Comparison of ENCODE assay signal across 28 cellular contexts in the genomic region with DNA sequence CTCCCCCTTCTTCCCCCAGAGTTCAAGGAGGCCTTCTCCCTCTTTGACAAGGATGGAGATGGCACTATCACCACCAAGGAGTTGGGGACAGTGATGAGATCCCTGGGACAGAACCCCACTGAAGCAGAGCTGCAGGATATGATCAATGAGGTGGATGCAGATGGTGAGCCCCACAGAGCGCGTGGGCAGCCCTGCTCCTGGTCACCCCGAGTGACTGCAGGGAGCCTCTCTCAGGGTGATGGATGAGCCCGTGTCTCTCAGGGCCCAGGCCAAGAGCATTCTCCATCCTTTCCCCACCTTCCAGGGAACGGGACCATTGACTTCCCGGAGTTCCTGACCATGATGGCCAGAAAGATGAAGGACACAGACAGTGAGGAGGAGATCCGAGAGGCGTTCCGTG. TPM values are rescaled to one million over a fixed set of nuclear protein-coding genes. Genes with fewer than 3 reads are reported as not detected.
DNase-seq lines count a peak whose midpoint lies in the region; ATAC-seq, FAIRE-seq and TF ChIP-seq lines count a peak whose summit lies in the region.
"Had no signal": no experiment of that assay in that cellular context is flagged by ENCODE, and none has a peak within 500 bp of the region (broad histone marks: within the 10 kb centered on the region; RNA-seq: fewer than 3 reads in every experiment).

No MANE protein-coding gene starts in this region.

- no peak for FAIRE-seq in HepG2 (lab: Jason Lieb, UNC)
- FAIRE-seq: frontal cortex, small intestine had no signal

- H3K27ac ChIP-seq in right lobe of liver (no peak overlapping the region), HepG2 (ENCODE audit: extremely low read length, insufficient read depth, low read length) (no peak overlapping the region), caudate nucleus (ENCODE audit: low read depth, low read length) (peak overlapping the region; percentile 75)
- no peak overlapping the region for H3K27ac ChIP-seq in naive thymus-derived CD4-positive, alpha-beta T cell (ENCODE audit: low read depth, low read length)
- H3K27ac ChIP-seq: esophagus squamous epithelium, lower lobe of right lung had no signal

- H3K36me3 Mint-ChIP-seq in naive thymus-derived CD4-positive, alpha-beta T cell: peaks cover 11 to 44% (median 24%) of the 10 kb centered on the region in 5 donors
- peaks cover 19% of the 10 kb centered on the region for H3K36me3 Mint-ChIP-seq in natural killer cell treated with Interleukin-12 subunit alpha and Interleukin-12 subunit beta and Interleukin-15 and Interleukin-18, amount 100 ng/mL, for 72 hours

- H3K4me2 ChIP-seq in HepG2 (ENCODE audit: low read depth, low read length): no peak overlapping the region

- CTCF ChIA-PET in HepG2 (lab: Yijun Ruan, JAX; ENCODE audit: low intra/inter-chr PET ratio, low total read pairs): no interaction called here
- CTCF ChIA-PET in naive thymus-derived CD4-positive, alpha-beta T cell (lab: Charles Lee): interaction anchor here (0.9 kb wide), 1 partner anchor 12 kb away, joined by 3 read pairs; no protein-coding TSS in a partner anchor

- H3K4me3 Mint-ChIP-seq in naive thymus-derived CD4-positive, alpha-beta T cell: peak overlapping the region in 1 of 10 donors; percentile 36
- H3K4me3 Mint-ChIP-seq in natural killer cell treated with Interleukin-12 subunit alpha and Interleukin-12 subunit beta and Interleukin-15 and Interleukin-18, amount 100 ng/mL, for 72 hours: no peak overlapping the region
- H3K4me3 Mint-ChIP-seq: natural killer cell; T-helper 1 cell treated with Interleukin-12 subunit alpha and Interleukin-12 subunit beta and Interleukin-4 antibody, amounts not matched to agents 30 μg/mL and 1 μg/mL, for 36 hours had no signal

- DNase-seq in right lobe of liver (peak in 2 of 3 donors; percentile 24 to 35), HepG2 (ENCODE audit: low spot score) (no peak), caudate nucleus (lab: John Stamatoyannopoulos, UW) (no peak), NCI-H748 treated with DMSO at 0.1 percent for 48 hours (lab: John Stamatoyannopoulos, UW) (no peak)
- no peak for DNase-seq in naive thymus-derived CD4-positive, alpha-beta T cell
- no peak for DNase-seq in natural killer cell treated with Interleukin-12 subunit alpha and Interleukin-12 subunit beta and Interleukin-15 and Interleukin-18, amount 100 ng/mL, for 72 hours (ENCODE audit: low spot score)
- DNase-seq: activated gamma-delta T cell treated with Interleukin-2 at 50 U/mL for 16 hours, activated T-cell treated with anti-CD3 and anti-CD28 coated beads for 4 hours, esophagus squamous epithelium, GF-D8, KG1, MM.1S, natural killer cell, NCI-H2029, NCI-H226, NCI-H69, RPMI8226, small intestine had no signal

- H3K27me3 ChIP-seq in right lobe of liver (no peaks in the 10 kb centered on the region), HepG2 (ENCODE audit: control insufficient read depth in 1 of 2, insufficient read depth in 2 of 2, low read length in 2 of 2) (no peaks in the 10 kb centered on the region)
- no peaks in the 10 kb centered on the region for H3K27me3 ChIP-seq in naive thymus-derived CD4-positive, alpha-beta T cell (ENCODE audit: control insufficient read depth in 2 of 2, insufficient read depth in 2 of 2, low read length in 2 of 2)
- H3K27me3 ChIP-seq: breast epithelium, esophagus squamous epithelium had no signal

- in situ Hi-C loops in HepG2 (cut with HindIII; ENCODE audit: extremely low pct_ligation_motif_present, low pct_unique_long_range_greater_than_20kb): no loop called here

- TF ChIP-seq POLR2A in right lobe of liver (IDR thresholded peaks at IDR 0.05): no peak
- TF ChIP-seq POLR2A in HepG2 (IDR thresholded peaks at IDR 0.05; ENCODE audit: insufficient read depth in 1 of 2, low read depth in 2 of 2, low read length in 2 of 2): no peak

- peaks cover 21% of the 10 kb centered on the region for H3K79me2 ChIP-seq in HepG2 (ENCODE audit: insufficient read depth, low read length)

- WGBS in right lobe of liver (ENCODE audit: insufficient coverage, low coverage, low lambda C conversion rate, missing lambda C conversion rate): no CpG with 5 or more reads among the region's 9 CpGs
- WGBS in HepG2 (ENCODE audit: low lambda C conversion rate): 97% methylated on average over 5 of the region's 9 CpGs

- TF ChIP-seq CTCF in right lobe of liver (IDR thresholded peaks at IDR 0.05): no peak
- no peak for TF ChIP-seq CTCF in HepG2 (CRISPR knock-in tag; IDR thresholded peaks at IDR 0.05)

- peaks cover 0 to 37% (median 13%) of the 10 kb centered on the region in 4 donors for H3K4me1 ChIP-seq in right lobe of liver
- peaks cover 29% of the 10 kb centered on the region for H3K4me1 ChIP-seq in HepG2 (ENCODE audit: insufficient read depth, low read length)
- peaks cover 30 to 53% of the 10 kb centered on the region in 2 donors for H3K4me1 ChIP-seq in naive thymus-derived CD4-positive, alpha-beta T cell (ENCODE audit: control insufficient read depth in 2 of 2, insufficient read depth in 2 of 2, low read length in 2 of 2)

- H3K36me3 ChIP-seq in right lobe of liver (peaks cover 6 to 37% (median 18%) of the 10 kb centered on the region in 4 donors), HepG2 (replicated peaks in 1 of 2; ENCODE audit: control insufficient read depth in 1 of 2, insufficient read depth in 2 of 2, low read length in 2 of 2) (peaks cover 30 to 55% of the 10 kb centered on the region in 2 experiments; a peak in 4 of 5 replicates)
- peaks cover 0 to 55% (median 20%) of the 10 kb centered on the region in 3 experiments for H3K36me3 ChIP-seq in naive thymus-derived CD4-positive, alpha-beta T cell (ENCODE audit: control insufficient read depth in 2 of 3, insufficient read depth in 3 of 3, low read length in 3 of 3)
- H3K36me3 ChIP-seq: breast epithelium had no signal

- H3K9me3 Mint-ChIP-seq in naive thymus-derived CD4-positive, alpha-beta T cell: no peaks in the 10 kb centered on the region
- no peaks in the 10 kb centered on the region for H3K9me3 Mint-ChIP-seq in natural killer cell treated with Interleukin-12 subunit alpha and Interleukin-12 subunit beta and Interleukin-15 and Interleukin-18, amount 100 ng/mL, for 72 hours
- H3K9me3 Mint-ChIP-seq: natural killer cell; T-helper 1 cell treated with Interleukin-12 subunit alpha and Interleukin-12 subunit beta and Interleukin-4 antibody, amounts not matched to agents 30 μg/mL and 1 μg/mL, for 36 hours had no signal

- peak overlapping the region in 5 of 9 donors; percentile 36 to 79 (median 56) for H3K27ac Mint-ChIP-seq in naive thymus-derived CD4-positive, alpha-beta T cell
- H3K27ac Mint-ChIP-seq in natural killer cell treated with Interleukin-12 subunit alpha and Interleukin-12 subunit beta and Interleukin-15 and Interleukin-18, amount 100 ng/mL, for 72 hours: no peak overlapping the region
- H3K27ac Mint-ChIP-seq: T-helper 1 cell treated with Interleukin-12 subunit alpha and Interleukin-12 subunit beta and Interleukin-4 antibody, amounts not matched to agents 30 μg/mL and 1 μg/mL, for 36 hours had no signal

- no peak for TF ChIP-seq EP300 in HepG2 (IDR thresholded peaks at IDR 0.05; ENCODE audit: low read depth in 2 of 2, low read length in 2 of 2)
- no peak for TF ChIP-seq EP300 in HepG2 (CRISPR knock-in tag; IDR thresholded peaks at IDR 0.05; ENCODE audit: borderline replicate concordance)

- BruUV-seq in HepG2 (replicated peaks; lab: Mats Ljungman, UMichigan): no TSS peak

- no peak for TF ChIP-seq RAD21 in HepG2 (CRISPR knock-in tag; IDR thresholded peaks at IDR 0.05)

- H3K9ac ChIP-seq in HepG2 (ENCODE audit: insufficient read depth, low read depth, low read length): no peak overlapping the region

- ATAC-seq in right lobe of liver (no peak), HepG2 (no peak), HG03521 (IDR thresholded peaks at IDR 0.05; ENCODE audit: unreplicated experiment) (no peak)
- ATAC-seq in naive thymus-derived CD4-positive, alpha-beta T cell: no peak
- ATAC-seq in natural killer cell treated with Interleukin-12 subunit alpha and Interleukin-12 subunit beta and Interleukin-15 and Interleukin-18, amount 100 ng/mL, for 72 hours: no peak
- ATAC-seq: lower lobe of right lung, natural killer cell had no signal

- no peaks in the 10 kb centered on the region for H3K27me3 Mint-ChIP-seq in naive thymus-derived CD4-positive, alpha-beta T cell
- H3K27me3 Mint-ChIP-seq in natural killer cell treated with Interleukin-12 subunit alpha and Interleukin-12 subunit beta and Interleukin-15 and Interleukin-18, amount 100 ng/mL, for 72 hours: no peaks in the 10 kb centered on the region

- no peak overlapping the region for H2AFZ ChIP-seq in HepG2 (ENCODE audit: low read length)

- H3K4me3 ChIP-seq in right lobe of liver (no peak overlapping the region), HepG2 (replicated peaks in 1 of 3; ENCODE audit: insufficient read depth in 1 of 3, low read depth in 2 of 3, low read length in 3 of 3) (no peak overlapping the region)
- H3K4me3 ChIP-seq in naive thymus-derived CD4-positive, alpha-beta T cell (ENCODE audit: low read length): no peak overlapping the region
- H3K4me3 ChIP-seq: breast epithelium, coronary artery, esophagus squamous epithelium, lower lobe of right lung had no signal

- intact Hi-C loops in right lobe of liver (cut with DNase I) (no loop called here), HepG2 (cut with micrococcal nuclease; ENCODE audit: unreplicated experiment) (no loop called here)
- intact Hi-C loops in naive thymus-derived CD4-positive, alpha-beta T cell (cut with micrococcal nuclease): loop anchor here in 1 of 2 donors (10.0 kb wide), 1 partner anchor 247 kb away; a partner anchor contains a TSS

- POLR2A ChIA-PET in HepG2 (lab: Yijun Ruan, JAX): no interaction called here
- POLR2A ChIA-PET in naive thymus-derived CD4-positive, alpha-beta T cell (lab: Charles Lee): no interaction called here

- peaks cover 53 to 87% (median 72%) of the 10 kb centered on the region in 7 donors for H3K4me1 Mint-ChIP-seq in naive thymus-derived CD4-positive, alpha-beta T cell
- H3K4me1 Mint-ChIP-seq in natural killer cell treated with Interleukin-12 subunit alpha and Interleukin-12 subunit beta and Interleukin-15 and Interleukin-18, amount 100 ng/mL, for 72 hours (ENCODE audit: low read depth in 2 of 2): peaks cover 36 to 39% of the 10 kb centered on the region in 2 donors

- peaks cover 15% of the 10 kb centered on the region; the same call in 1 of the 2 replicates for H4K20me1 ChIP-seq in HepG2 (ENCODE audit: insufficient read depth, low read length)

- H3K9me3 ChIP-seq in right lobe of liver (no peaks in the 10 kb centered on the region), HepG2 (ENCODE audit: low read length) (no peaks in the 10 kb centered on the region)
- no peaks in the 10 kb centered on the region for H3K9me3 ChIP-seq in naive thymus-derived CD4-positive, alpha-beta T cell (ENCODE audit: control insufficient read depth in 2 of 3, low read length in 3 of 3)
- H3K9me3 ChIP-seq: breast epithelium, esophagus squamous epithelium, lower lobe of right lung had no signal

RNA-seq across cellular contexts. Expression of a gene that starts 7.0 kb away (rescaled TPM):
- 100 to 1,000 TPM in 1 of 6 experiments, 10 to 100 TPM in 5; 83.8 to 119 (median 92.2) TPM for total RNA-seq in right lobe of liver
- 258 and 314 TPM in 2 replicates for total RNA-seq in HepG2 (2016; rRNA removed; fragmentation: Illumina TruSeq; extraction: Trizol)
- total RNA-seq in HepG2 (2016; cell fraction: cytosol; rRNA removed; fragmentation: Illumina TruSeq; extraction: Trizol; ENCODE audit: low read depth): 219 and 253 TPM in 2 replicates
- total RNA-seq in HepG2 (2016; cell fraction: insoluble cytoplasmic fraction; rRNA removed; fragmentation: Illumina TruSeq; extraction: Trizol): 270 and 297 TPM in 2 replicates
- 322 and 352 TPM in 2 replicates for total RNA-seq in HepG2 (2016; cell fraction: membrane; rRNA removed; fragmentation: Illumina TruSeq; extraction: Trizol)
- 95.5 and 96.2 TPM in 2 replicates for total RNA-seq in HepG2 (2016; cell fraction: nucleus; rRNA removed; fragmentation: Illumina TruSeq; extraction: Trizol)
- 232 and 239 TPM in 2 replicates for polyA plus RNA-seq in HepG2 (2011; rRNA removed)
- 211 and 281 TPM in 2 replicates for polyA plus RNA-seq in HepG2 (2011; cell fraction: cytosol; rRNA removed)
- 146 and 178 TPM in 2 replicates for polyA plus RNA-seq in HepG2 (2011; cell fraction: nucleus; rRNA removed)
- polyA plus RNA-seq in HepG2 (2012): 277 and 325 TPM in 2 replicates
- 495 and 575 TPM in 2 replicates for polyA plus RNA-seq in HepG2 (2016; cell fraction: cytosol; fragmentation: Illumina TruSeq; extraction: Trizol; ENCODE audit: low read depth)
- polyA plus RNA-seq in HepG2 (2016; cell fraction: insoluble cytoplasmic fraction; fragmentation: Illumina TruSeq; extraction: Trizol; ENCODE audit: low read depth): 466 and 539 TPM in 2 replicates
- polyA plus RNA-seq in HepG2 (2016; cell fraction: membrane; fragmentation: Illumina TruSeq; extraction: Trizol; ENCODE audit: low read depth): 497 and 555 TPM in 2 replicates
- polyA plus RNA-seq in HepG2 (2016; cell fraction: nucleus; fragmentation: Illumina TruSeq; extraction: Trizol; ENCODE audit: insufficient read depth, low read depth): 259 and 261 TPM in 2 replicates
- polyA minus RNA-seq in HepG2 (2011; rRNA and poly(A)+ RNA removed; ENCODE audit: low replicate concordance): 66.6 and 121 TPM in 2 replicates
- polyA minus RNA-seq in HepG2 (2011; cell fraction: cytosol; rRNA and poly(A)+ RNA removed): 58.1 and 58.6 TPM in 2 replicates
- polyA minus RNA-seq in HepG2 (2011; cell fraction: nucleus; rRNA and poly(A)+ RNA removed): 33.0 and 37.0 TPM in 2 replicates
- total RNA-seq in naive thymus-derived CD4-positive, alpha-beta T cell: 100 to 1,000 TPM; 203 to 517 (median 266) TPM
- 100 to 1,000 TPM; 242 to 254 TPM for polyA plus RNA-seq in naive thymus-derived CD4-positive, alpha-beta T cell
- total RNA-seq in natural killer cell treated with Interleukin-12 subunit alpha and Interleukin-12 subunit beta and Interleukin-15 and Interleukin-18, amount 100 ng/mL, for 72 hours: 100 to 1,000 TPM; 305 to 309 TPM

RNA-seq across cellular contexts. Expression of a gene that starts 16.7 kb away (rescaled TPM):
- total RNA-seq in right lobe of liver: 1 to 10 TPM; 2.4 to 4.1 (median 3.0) TPM
- total RNA-seq in HepG2 (2016; rRNA removed; fragmentation: Illumina TruSeq; extraction: Trizol): not detected in 2 replicates
- total RNA-seq in HepG2 (2016; cell fraction: cytosol; rRNA removed; fragmentation: Illumina TruSeq; extraction: Trizol; ENCODE audit: low read depth): not detected in 2 replicates
- total RNA-seq in HepG2 (2016; cell fraction: insoluble cytoplasmic fraction; rRNA removed; fragmentation: Illumina TruSeq; extraction: Trizol): not detected in 2 replicates
- total RNA-seq in HepG2 (2016; cell fraction: membrane; rRNA removed; fragmentation: Illumina TruSeq; extraction: Trizol): not detected in 2 replicates
- not detected in 2 replicates for total RNA-seq in HepG2 (2016; cell fraction: nucleus; rRNA removed; fragmentation: Illumina TruSeq; extraction: Trizol)
- not detected in 2 replicates for polyA plus RNA-seq in HepG2 (2011; rRNA removed)
- not detected in 2 replicates for polyA plus RNA-seq in HepG2 (2011; cell fraction: cytosol; rRNA removed)
- polyA plus RNA-seq in HepG2 (2011; cell fraction: nucleus; rRNA removed): not detected in 2 replicates
- not detected in 2 replicates for polyA plus RNA-seq in HepG2 (2012)
- polyA plus RNA-seq in HepG2 (2016; cell fraction: cytosol; fragmentation: Illumina TruSeq; extraction: Trizol; ENCODE audit: low read depth): not detected in 2 replicates
- polyA plus RNA-seq in HepG2 (2016; cell fraction: insoluble cytoplasmic fraction; fragmentation: Illumina TruSeq; extraction: Trizol; ENCODE audit: low read depth): not detected in 2 replicates
- not detected in 2 replicates for polyA plus RNA-seq in HepG2 (2016; cell fraction: membrane; fragmentation: Illumina TruSeq; extraction: Trizol; ENCODE audit: low read depth)
- polyA plus RNA-seq in HepG2 (2016; cell fraction: nucleus; fragmentation: Illumina TruSeq; extraction: Trizol; ENCODE audit: insufficient read depth, low read depth): not detected in 2 replicates
- 0.09 TPM in 1 of 2 replicates, not detected in the other for polyA minus RNA-seq in HepG2 (2011; rRNA and poly(A)+ RNA removed; ENCODE audit: low replicate concordance)
- polyA minus RNA-seq in HepG2 (2011; cell fraction: cytosol; rRNA and poly(A)+ RNA removed): not detected in 2 replicates
- polyA minus RNA-seq in HepG2 (2011; cell fraction: nucleus; rRNA and poly(A)+ RNA removed): not detected in 2 replicates
- 10 to 100 TPM in 1 of 5 experiments, 1 to 10 TPM in 4; 4.2 to 99.1 (median 4.9) TPM for total RNA-seq in naive thymus-derived CD4-positive, alpha-beta T cell
- polyA plus RNA-seq in naive thymus-derived CD4-positive, alpha-beta T cell: 10 to 100 TPM in 1 of 2 donors, 1 to 10 TPM in 1; 5.1 to 13.2 TPM
- total RNA-seq in natural killer cell treated with Interleukin-12 subunit alpha and Interleukin-12 subunit beta and Interleukin-15 and Interleukin-18, amount 100 ng/mL, for 72 hours: 1 to 10 TPM in 1 of 2 donors, under 1 TPM in 1; 0.31 to 1.7 TPM
- total RNA-seq: frontal cortex, renal cortical epithelial cell, SK-MEL-5 had no signal

RNA-seq across cellular contexts. Expression of a gene that starts 27.8 kb away (rescaled TPM):
- total RNA-seq in right lobe of liver: not detected
- not detected in 2 replicates for total RNA-seq in HepG2 (2016; rRNA removed; fragmentation: Illumina TruSeq; extraction: Trizol)
- not detected in 2 replicates for total RNA-seq in HepG2 (2016; cell fraction: cytosol; rRNA removed; fragmentation: Illumina TruSeq; extraction: Trizol; ENCODE audit: low read depth)
- total RNA-seq in HepG2 (2016; cell fraction: insoluble cytoplasmic fraction; rRNA removed; fragmentation: Illumina TruSeq; extraction: Trizol): not detected in 2 replicates
- not detected in 2 replicates for total RNA-seq in HepG2 (2016; cell fraction: membrane; rRNA removed; fragmentation: Illumina TruSeq; extraction: Trizol)
- not detected in 2 replicates for total RNA-seq in HepG2 (2016; cell fraction: nucleus; rRNA removed; fragmentation: Illumina TruSeq; extraction: Trizol)
- polyA plus RNA-seq in HepG2 (2011; rRNA removed): not detected in 2 replicates
- polyA plus RNA-seq in HepG2 (2011; cell fraction: cytosol; rRNA removed): not detected in 2 replicates
- polyA plus RNA-seq in HepG2 (2011; cell fraction: nucleus; rRNA removed): not detected in 2 replicates
- not detected in 2 replicates for polyA plus RNA-seq in HepG2 (2012)
- polyA plus RNA-seq in HepG2 (2016; cell fraction: cytosol; fragmentation: Illumina TruSeq; extraction: Trizol; ENCODE audit: low read depth): not detected in 2 replicates
- polyA plus RNA-seq in HepG2 (2016; cell fraction: insoluble cytoplasmic fraction; fragmentation: Illumina TruSeq; extraction: Trizol; ENCODE audit: low read depth): not detected in 2 replicates
- polyA plus RNA-seq in HepG2 (2016; cell fraction: membrane; fragmentation: Illumina TruSeq; extraction: Trizol; ENCODE audit: low read depth): not detected in 2 replicates
- polyA plus RNA-seq in HepG2 (2016; cell fraction: nucleus; fragmentation: Illumina TruSeq; extraction: Trizol; ENCODE audit: insufficient read depth, low read depth): not detected in 2 replicates
- polyA minus RNA-seq in HepG2 (2011; rRNA and poly(A)+ RNA removed; ENCODE audit: low replicate concordance): not detected in 2 replicates
- not detected in 2 replicates for polyA minus RNA-seq in HepG2 (2011; cell fraction: cytosol; rRNA and poly(A)+ RNA removed)
- not detected in 2 replicates for polyA minus RNA-seq in HepG2 (2011; cell fraction: nucleus; rRNA and poly(A)+ RNA removed)
- 10 to 100 TPM in 1 of 5 experiments, 1 to 10 TPM in 1, not detected in 3; 3.2 to 12.3 TPM for total RNA-seq in naive thymus-derived CD4-positive, alpha-beta T cell
- 1 to 10 TPM in 1 of 2 donors, not detected in 1; 9.7 TPM for polyA plus RNA-seq in naive thymus-derived CD4-positive, alpha-beta T cell
- total RNA-seq in natural killer cell treated with Interleukin-12 subunit alpha and Interleukin-12 subunit beta and Interleukin-15 and Interleukin-18, amount 100 ng/mL, for 72 hours: 1 to 10 TPM in 1 of 2 donors, not detected in 1; 3.0 TPM
- total RNA-seq: breast epithelium, esophagus squamous epithelium, frontal cortex, HT1080, lower lobe of right lung, natural killer cell, osteoblast, renal cortical epithelial cell, SK-MEL-5 had no signal
- polyA plus RNA-seq: small intestine had no signal

RNA-seq across cellular contexts. Expression of a gene that starts 52.8 kb away (rescaled TPM):
- total RNA-seq in right lobe of liver (1 to 10 TPM in 3 of 6 experiments, under 1 TPM in 3; 0.46 to 1.6 (median 0.93) TPM), HepG2 (2016; rRNA removed; fragmentation: Illumina TruSeq; extraction: Trizol) (0.04 TPM in 1 of 2 replicates, not detected in the other)
- 0.09 and 0.10 TPM in 2 replicates for total RNA-seq in HepG2 (2016; cell fraction: cytosol; rRNA removed; fragmentation: Illumina TruSeq; extraction: Trizol; ENCODE audit: low read depth)
- 0.04 TPM in 1 of 2 replicates, not detected in the other for total RNA-seq in HepG2 (2016; cell fraction: insoluble cytoplasmic fraction; rRNA removed; fragmentation: Illumina TruSeq; extraction: Trizol)
- not detected in 2 replicates for total RNA-seq in HepG2 (2016; cell fraction: membrane; rRNA removed; fragmentation: Illumina TruSeq; extraction: Trizol)
- not detected in 2 replicates for total RNA-seq in HepG2 (2016; cell fraction: nucleus; rRNA removed; fragmentation: Illumina TruSeq; extraction: Trizol)
- 0.04 TPM in 1 of 2 replicates, not detected in the other for polyA plus RNA-seq in HepG2 (2011; rRNA removed)
- 0.03 TPM in 2 replicates for polyA plus RNA-seq in HepG2 (2011; cell fraction: cytosol; rRNA removed)
- not detected in 2 replicates for polyA plus RNA-seq in HepG2 (2011; cell fraction: nucleus; rRNA removed)
- not detected in 2 replicates for polyA plus RNA-seq in HepG2 (2012)
- 0.07 TPM in 1 of 2 replicates, not detected in the other for polyA plus RNA-seq in HepG2 (2016; cell fraction: cytosol; fragmentation: Illumina TruSeq; extraction: Trizol; ENCODE audit: low read depth)
- not detected in 2 replicates for polyA plus RNA-seq in HepG2 (2016; cell fraction: insoluble cytoplasmic fraction; fragmentation: Illumina TruSeq; extraction: Trizol; ENCODE audit: low read depth)
- not detected in 2 replicates for polyA plus RNA-seq in HepG2 (2016; cell fraction: membrane; fragmentation: Illumina TruSeq; extraction: Trizol; ENCODE audit: low read depth)
- polyA plus RNA-seq in HepG2 (2016; cell fraction: nucleus; fragmentation: Illumina TruSeq; extraction: Trizol; ENCODE audit: insufficient read depth, low read depth): 0.16 TPM in 1 of 2 replicates, not detected in the other
- 0.09 TPM in 1 of 2 replicates, not detected in the other for polyA minus RNA-seq in HepG2 (2011; rRNA and poly(A)+ RNA removed; ENCODE audit: low replicate concordance)
- not detected in 2 replicates for polyA minus RNA-seq in HepG2 (2011; cell fraction: cytosol; rRNA and poly(A)+ RNA removed)
- not detected in 2 replicates for polyA minus RNA-seq in HepG2 (2011; cell fraction: nucleus; rRNA and poly(A)+ RNA removed)
- total RNA-seq in naive thymus-derived CD4-positive, alpha-beta T cell: 1 to 10 TPM in 1 of 5 experiments, under 1 TPM in 3, not detected in 1; 0.11 to 1.3 (median 0.34) TPM
- polyA plus RNA-seq in naive thymus-derived CD4-positive, alpha-beta T cell: under 1 TPM in 1 of 2 donors, not detected in 1; 0.07 TPM
- under 1 TPM in 1 of 2 donors, not detected in 1; 0.36 TPM for total RNA-seq in natural killer cell treated with Interleukin-12 subunit alpha and Interleukin-12 subunit beta and Interleukin-15 and Interleukin-18, amount 100 ng/mL, for 72 hours
- total RNA-seq: renal cortical epithelial cell had no signal

Comparison
In these comparisons a context has a peak if more than half of its experiments do, and no peak if none do; other contexts are left out.
1. DNase-seq: peak in right lobe of liver (2 of 3); none in HepG2 (single experiment), caudate nucleus (0 of 61), naive thymus-derived CD4-positive, alpha-beta T cell (0 of 9), natural killer cell treated with Interleukin-12 subunit alpha and Interleukin-12 subunit beta and Interleukin-15 and Interleukin-18, amount 100 ng/mL, for 72 hours (single experiment) and NCI-H748 treated with DMSO at 0.1 percent for 48 hours (single experiment).
2. H3K27ac Mint-ChIP-seq: peak in naive thymus-derived CD4-positive, alpha-beta T cell (5 of 9); none in natural killer cell treated with Interleukin-12 subunit alpha and Interleukin-12 subunit beta and Interleukin-15 and Interleukin-18, amount 100 ng/mL, for 72 hours (0 of 2).